1 cellular context compared by ENCODE assay signal in genomic region chr11:70569173-70569890, GRCh38.
TF ChIP-seq lines count a peak whose summit lies in the region.

No MANE protein-coding gene starts in this region.

TF ChIP-seq in H1, 55 proteins besides CTCF, POLR2A, EP300 and RAD21:
- TF ChIP-seq BCL11A (IDR thresholded peaks at IDR 0.05; ENCODE audit: low read depth in 2 of 2, low read length in 2 of 2): no peak
- TF ChIP-seq RNF2 (IDR thresholded peaks at IDR 0.05; ENCODE audit: borderline replicate concordance, low read depth, low read length, missing control alignments, poor library complexity, severe bottlenecking): no peak
- TF ChIP-seq POLR2AphosphoS5 (IDR thresholded peaks at IDR 0.05; ENCODE audit: low read depth, low read length): no peak
- TF ChIP-seq SIN3A (conservative IDR thresholded peaks at IDR 0.05 in 1 of 2, IDR thresholded peaks at IDR 0.05 in 1 of 2; ENCODE audit: low read depth in 1 of 2, low read length in 2 of 2): no peak
- TF ChIP-seq PHF8 (conservative IDR thresholded peaks at IDR 0.05; ENCODE audit: low read depth, low read length): no peak
- no peak for TF ChIP-seq HDAC2 (IDR thresholded peaks at IDR 0.05; ENCODE audit: borderline replicate concordance in 1 of 2, low read depth in 2 of 2, low read length in 2 of 2)
- no peak for TF ChIP-seq BRCA1 (IDR thresholded peaks at IDR 0.05; ENCODE audit: low read depth, low read length)
- TF ChIP-seq ATF3 (IDR thresholded peaks at IDR 0.05; ENCODE audit: insufficient read depth, low read depth, low read length): no peak
- no peak for TF ChIP-seq ASH2L (IDR thresholded peaks at IDR 0.05; ENCODE audit: low read length)
- no peak for TF ChIP-seq KDM5A (IDR thresholded peaks at IDR 0.05; ENCODE audit: low read length)
- no peak for TF ChIP-seq SIX5 (IDR thresholded peaks at IDR 0.05; ENCODE audit: low read depth, low read length)
- no peak for TF ChIP-seq CREB1 (IDR thresholded peaks at IDR 0.05)
- TF ChIP-seq NRF1 (IDR thresholded peaks at IDR 0.05; ENCODE audit: low read depth, low read length): no peak
- TF ChIP-seq JUND (IDR thresholded peaks at IDR 0.05; ENCODE audit: low read length): no peak
- TF ChIP-seq TAF7 (optimal IDR thresholded peaks at IDR 0.05; ENCODE audit: borderline replicate concordance, low read depth, low read length): no peak
- TF ChIP-seq MAX (IDR thresholded peaks at IDR 0.05): no peak
- no peak for TF ChIP-seq RXRA (IDR thresholded peaks at IDR 0.05; ENCODE audit: insufficient read depth, low read depth, low read length)
- TF ChIP-seq CHD1 (IDR thresholded peaks at IDR 0.05; ENCODE audit: low read depth, low read length): no peak
- no peak for TF ChIP-seq NANOG (IDR thresholded peaks at IDR 0.05; ENCODE audit: insufficient read depth, low read depth, low read length, poor library complexity, severe bottlenecking)
- TF ChIP-seq USF2 (IDR thresholded peaks at IDR 0.05; ENCODE audit: low read length): no peak
